In genomic region chr22:23263651-23264555, GRCh38 we compare ENCODE assay signal across 8 cellular contexts.
DNase-seq lines count a peak whose midpoint lies in the region; ATAC-seq, FAIRE-seq and TF ChIP-seq lines count a peak whose summit lies in the region.

No MANE protein-coding gene starts in this region.

- H3K9me3 ChIP-seq in liver (ENCODE audit: control insufficient read depth in 4 of 4, low read length in 3 of 4) (no peaks in the 10 kb centered on the region), HepG2 (ENCODE audit: low read length) (no peaks in the 10 kb centered on the region), upper lobe of right lung (no peaks in the 10 kb centered on the region)

- H3K27me3 ChIP-seq in liver (ENCODE audit: control insufficient read depth in 4 of 4, insufficient read depth in 4 of 4, low read length in 3 of 4) (no peaks in the 10 kb centered on the region), HepG2 (ENCODE audit: control insufficient read depth in 1 of 2, insufficient read depth in 2 of 2, low read length in 2 of 2) (no peaks in the 10 kb centered on the region), upper lobe of right lung (no peaks in the 10 kb centered on the region)

- intact Hi-C loops in HepG2 (cut with micrococcal nuclease; ENCODE audit: unreplicated experiment) (no loop called here), upper lobe of right lung (cut with DNase I) (no loop called here), Calu3 (cut with micrococcal nuclease; ENCODE audit: unreplicated experiment) (no loop called here)

- no peaks in the 10 kb centered on the region for H3K79me2 ChIP-seq in HepG2 (ENCODE audit: insufficient read depth, low read length)

- H3K27ac Mint-ChIP-seq in naive B cell, result peak overlapping the region in 5 of 6 donors; percentile 43 to 91 (median 68)
- H3K27ac Mint-ChIP-seq in Calu3 (ENCODE audit: unreplicated experiment), result no peak overlapping the region

- peaks cover 0 to 12% (median 3%) of the 10 kb centered on the region in 4 donors for H3K36me3 ChIP-seq in liver (ENCODE audit: control insufficient read depth in 4 of 4, insufficient read depth in 3 of 4, low read depth in 1 of 4, low read length in 3 of 4)
- peaks cover 20 to 79% of the 10 kb centered on the region in 2 experiments; a peak in 4 of 5 replicates for H3K36me3 ChIP-seq in HepG2 (replicated peaks in 1 of 2; ENCODE audit: control insufficient read depth in 1 of 2, insufficient read depth in 2 of 2, low read length in 2 of 2)
- H3K36me3 ChIP-seq in upper lobe of right lung, result peaks cover 46% of the 10 kb centered on the region

- 87% methylated on average over 20 of the region's 20 CpGs for whole genome bisulfite sequencing in liver
- WGBS in HepG2 (ENCODE audit: low lambda C conversion rate), result 96% methylated on average over 14 of the region's 20 CpGs

- FAIRE-seq in HepG2 (lab: Jason Lieb, UNC), result no peak

- H3K9ac ChIP-seq in liver (ENCODE audit: low read depth in 1 of 2, low read length in 2 of 2) (no peak overlapping the region), HepG2 (ENCODE audit: insufficient read depth, low read depth, low read length) (no peak overlapping the region)

- H3K27ac ChIP-seq in liver (ENCODE audit: low read depth in 1 of 2, low read length in 2 of 2) (peak overlapping the region; percentile 68 to 91), HepG2 (ENCODE audit: extremely low read length, insufficient read depth, low read length) (no peak overlapping the region), upper lobe of right lung (no peak overlapping the region)

- TF ChIP-seq EP300 in HepG2 (IDR thresholded peaks at IDR 0.05; ENCODE audit: low read depth in 2 of 2, low read length in 2 of 2) (no peak), HepG2 (CRISPR knock-in tag; IDR thresholded peaks at IDR 0.05; ENCODE audit: borderline replicate concordance) (no peak)

- POLR2A ChIA-PET in HepG2 (lab: Yijun Ruan, JAX), result no interaction called here

- H2AFZ ChIP-seq in HepG2 (ENCODE audit: low read length), result no peak overlapping the region

- H3K9me3 Mint-ChIP-seq in naive B cell (no peaks in the 10 kb centered on the region), Calu3 (ENCODE audit: low read depth, unreplicated experiment) (no peaks in the 10 kb centered on the region)

- H3K4me2 ChIP-seq in HepG2 (ENCODE audit: low read depth, low read length), result no peak overlapping the region

- no peak for TF ChIP-seq RAD21 in liver (IDR thresholded peaks at IDR 0.05)
- TF ChIP-seq RAD21 in HepG2 (CRISPR knock-in tag; IDR thresholded peaks at IDR 0.05), result no peak

- ATAC-seq in HepG2, result no peak
- peak; percentile 85 to 86 for ATAC-seq in naive B cell (ENCODE audit: low read depth in 2 of 2)
- peak; percentile 53 for ATAC-seq in upper lobe of right lung
- ATAC-seq in GM21381 (IDR thresholded peaks at IDR 0.05; ENCODE audit: unreplicated experiment), result no peak

- H3K4me3 ChIP-seq in liver (ENCODE audit: low read depth in 1 of 3, low read length in 3 of 3), result no peak overlapping the region
- no peak overlapping the region for H3K4me3 ChIP-seq in HepG2 (replicated peaks in 1 of 3; ENCODE audit: insufficient read depth in 1 of 3, low read depth in 2 of 3, low read length in 3 of 3)
- no peak overlapping the region for H3K4me3 ChIP-seq in upper lobe of right lung

- H3K27me3 Mint-ChIP-seq in naive B cell (no peaks in the 10 kb centered on the region), Calu3 (ENCODE audit: unreplicated experiment) (no peaks in the 10 kb centered on the region)

- BruUV-seq in HepG2 (replicated peaks; lab: Mats Ljungman, UMichigan) (no TSS peak), Calu3 (replicated peaks; lab: Mats Ljungman, UMichigan) (no TSS peak)

- no peak for TF ChIP-seq POLR2A in HepG2 (IDR thresholded peaks at IDR 0.05; ENCODE audit: insufficient read depth in 1 of 2, low read depth in 2 of 2, low read length in 2 of 2)

- H3K36me3 Mint-ChIP-seq in naive B cell, result peaks cover 8 to 12% of the 10 kb centered on the region in 2 donors
- peaks cover 38% of the 10 kb centered on the region for H3K36me3 Mint-ChIP-seq in Calu3 (ENCODE audit: insufficient read depth, unreplicated experiment)

- DNase-seq in HepG2 (ENCODE audit: low spot score) (no peak), naive B cell (peak; percentile 39), upper lobe of right lung (no peak), Calu3 (no peak), COLO829 (ENCODE audit: low spot score) (no peak)
- peak; percentile 45 for DNase-seq in activated gamma-delta T cell treated with anti-CD3 and anti-CD28 coated beads, Interleukin-2, amount 50 U/mL, for 16 hours (ENCODE audit: low read depth)

- H4K20me1 ChIP-seq in HepG2 (ENCODE audit: insufficient read depth, low read length), result no peaks in the 10 kb centered on the region

- H3K4me1 ChIP-seq in liver (ENCODE audit: control insufficient read depth in 4 of 4, insufficient read depth in 4 of 4, low read length in 3 of 4) (peaks cover 10 to 16% (median 12%) of the 10 kb centered on the region in 4 donors), HepG2 (ENCODE audit: insufficient read depth, low read length) (0 out of 2 replicates have a peak, but pooled peaks cover under 1% of the 10 kb centered on the region), upper lobe of right lung (no peaks in the 10 kb centered on the region)

- in situ Hi-C loops in HepG2 (cut with HindIII; ENCODE audit: extremely low pct_ligation_motif_present, low pct_unique_long_range_greater_than_20kb), result no loop called here

- H3K4me3 Mint-ChIP-seq in naive B cell (peak overlapping the region in 1 of 8 donors; percentile 54), Calu3 (ENCODE audit: low read depth, unreplicated experiment) (no peak overlapping the region)

- TF ChIP-seq CTCF in liver (IDR thresholded peaks at IDR 0.05; ENCODE audit: low read depth, low read length, missing input control), result no peak
- TF ChIP-seq CTCF in HepG2 (CRISPR knock-in tag; IDR thresholded peaks at IDR 0.05), result no peak
- no peak for TF ChIP-seq CTCF in upper lobe of right lung (IDR thresholded peaks at IDR 0.05)
- TF ChIP-seq CTCF in Calu3 (IDR thresholded peaks at IDR 0.05; ENCODE audit: unreplicated experiment), result no peak

- CTCF ChIA-PET in HepG2 (lab: Yijun Ruan, JAX; ENCODE audit: low intra/inter-chr PET ratio, low total read pairs), result no interaction called here
- CTCF ChIA-PET in Calu3 (lab: Charles Lee), result no interaction called here

- H3K4me1 Mint-ChIP-seq in naive B cell (peaks cover 7 to 19% (median 17%) of the 10 kb centered on the region in 3 donors), Calu3 (ENCODE audit: low read depth, unreplicated experiment) (peaks cover 8% of the 10 kb centered on the region)

TF ChIP-seq in liver, 16 proteins besides CTCF, POLR2A, EP300 and RAD21:
- TF ChIP-seq HNF4G (IDR thresholded peaks at IDR 0.05) (no peak), NR2F2 (IDR thresholded peaks at IDR 0.05) (no peak), TAF1 (conservative IDR thresholded peaks at IDR 0.05) (no peak), HNF4A (conservative IDR thresholded peaks at IDR 0.05) (no peak), SP1 (IDR thresholded peaks at IDR 0.05) (no peak), YY1 (IDR thresholded peaks at IDR 0.05) (no peak)

TF ChIP-seq in HepG2, 621 proteins besides CTCF, POLR2A, EP300 and RAD21:
- no peak for TF ChIP-seq KAT2B (IDR thresholded peaks at IDR 0.05; ENCODE audit: borderline replicate concordance, low read depth, low read length)

Comparison
In these comparisons a context has a peak if more than half of its experiments do, and no peak if none do; other contexts are left out.
1. H3K27ac ChIP-seq: peak in liver (2 of 2); none in HepG2 (single experiment) and upper lobe of right lung (single experiment).
2. ATAC-seq: peak in naive B cell (2 of 2) and upper lobe of right lung (single experiment); none in HepG2 (single experiment) and GM21381 (single experiment).
3. DNase-seq: peak in activated gamma-delta T cell treated with anti-CD3 and anti-CD28 coated beads, Interleukin-2, amount 50 U/mL, for 16 hours (single experiment) and naive B cell (single experiment); none in HepG2 (single experiment), upper lobe of right lung (single experiment), Calu3 (single experiment) and COLO829 (single experiment).